Comparison of ENCODE assay signal across 30 cellular contexts in genomic region chr17:37410357-37410756, GRCh38. TPM values are rescaled to one million over a fixed set of nuclear protein-coding genes. Genes with fewer than 3 reads are reported as not detected.
"Had no signal": no experiment of that assay in that cellular context is flagged by ENCODE, and none has a peak within 500 bp of the region (broad histone marks: within the 10 kb centered on the region; RNA-seq: fewer than 3 reads in every experiment).

No MANE protein-coding gene starts in this region.

- H3K27me3 ChIP-seq: esophagus squamous epithelium, gastroesophageal sphincter, heart left ventricle, neural progenitor cell, thyroid gland had no signal

- H3K4me3 ChIP-seq: coronary artery, esophagus squamous epithelium, gastroesophageal sphincter, heart left ventricle, mucosa of descending colon, neural progenitor cell, smooth muscle cell, thyroid gland had no signal

- H3K27ac ChIP-seq: coronary artery, esophagus squamous epithelium, gastroesophageal sphincter, heart left ventricle, neural progenitor cell, thyroid gland had no signal

- H3K9me3 ChIP-seq: esophagus squamous epithelium, gastroesophageal sphincter, heart left ventricle, mucosa of descending colon, thyroid gland had no signal

- H3K27me3 Mint-ChIP-seq: activated B cell treated with CpG ODN at 0.5 μM for 24 hours; activated CD4-positive, alpha-beta T cell treated with anti-CD3 and anti-CD28 coated beads for 36 hours; activated naive CD8-positive, alpha-beta T cell treated with anti-CD3 and anti-CD28 coated beads for 36 hours had no signal

- ATAC-seq: activated CD4-positive, alpha-beta T cell treated with anti-CD3 and anti-CD28 coated beads for 36 hours; gastroesophageal sphincter; heart left ventricle; left colon; mucosa of descending colon; sciatic nerve; SK-N-SH treated with all-trans-retinoic acid at 6 μM for 48 hours had no signal

- H2AFZ ChIP-seq: neural progenitor cell had no signal

- H3K9me3 Mint-ChIP-seq: activated B cell treated with CpG ODN at 0.5 μM for 24 hours; activated naive CD8-positive, alpha-beta T cell treated with anti-CD3 and anti-CD28 coated beads for 36 hours; activated T-helper 2 cell treated with anti-CD3 and anti-CD28 coated beads, Interferon-gamma antibody, Interleukin-2, Interleukin-4, amounts not matched to agents 10 μg/mL and 5 μg/mL and 100 μg/mL, durations not matched to agents 14 hours and 24 hours and 36 hours; neural progenitor cell had no signal

- H3K4me3 Mint-ChIP-seq: activated B cell treated with CpG ODN at 0.5 μM for 24 hours; activated CD4-positive, alpha-beta T cell treated with anti-CD3 and anti-CD28 coated beads for 36 hours; activated naive CD8-positive, alpha-beta T cell treated with anti-CD3 and anti-CD28 coated beads for 36 hours; endodermal cell; neural progenitor cell had no signal

- H3K27ac Mint-ChIP-seq: activated B cell treated with CpG ODN at 0.5 μM for 24 hours; activated CD4-positive, alpha-beta T cell treated with anti-CD3 and anti-CD28 coated beads for 36 hours; activated naive CD8-positive, alpha-beta T cell treated with anti-CD3 and anti-CD28 coated beads for 36 hours; activated T-helper 2 cell treated with anti-CD3 and anti-CD28 coated beads, Interferon-gamma antibody, Interleukin-2, Interleukin-4, amounts not matched to agents 10 μg/mL and 5 μg/mL and 100 μg/mL, durations not matched to agents 14 hours and 24 hours and 36 hours; endodermal cell; neural progenitor cell had no signal

- H3K4me2 ChIP-seq: neural progenitor cell, smooth muscle cell had no signal

- DNase-seq: activated B cell treated with CpG ODN at 0.5 μM for 24 hours; activated CD4-positive, alpha-beta T cell treated with anti-CD3 and anti-CD28 coated beads for 36 hours; activated CD4-positive, alpha-beta T cell treated with anti-CD3 and anti-CD28 coated beads, Interleukin-2, amount 50 U/mL, for 4 hours; activated naive CD4-positive, alpha-beta T cell treated with Interleukin-2 at 50 U/mL for 16 hours; activated naive CD8-positive, alpha-beta T cell treated with anti-CD3 and anti-CD28 coated beads for 36 hours; amygdala; endodermal cell; esophagus squamous epithelium; heart left ventricle; islet precursor cell; left colon; mesenchymal stem cell; mucosa of descending colon; posterior cingulate gyrus; stimulated activated CD4-positive, alpha-beta T cell treated with anti-CD3 and anti-CD28 coated beads, Interleukin-15, amount 100 ng/mL, for 24 hours; stimulated activated naive CD4-positive, alpha-beta T cell treated with Interleukin-2 at 50 U/mL for 16 hours; thyroid gland had no signal

RNA-seq across cellular contexts. Expression of gene C17orf78, which starts 34.6 kb away (rescaled TPM):
- total RNA-seq: activated B cell treated with CpG ODN at 0.5 μM for 24 hours; activated CD4-positive, alpha-beta T cell treated with anti-CD3 and anti-CD28 coated beads for 36 hours; activated naive CD8-positive, alpha-beta T cell treated with anti-CD3 and anti-CD28 coated beads for 36 hours; activated T-helper 2 cell treated with anti-CD3 and anti-CD28 coated beads, Interferon-gamma antibody, Interleukin-2, Interleukin-4, amounts not matched to agents 10 μg/mL and 5 μg/mL and 100 μg/mL, durations not matched to agents 14 hours and 24 hours and 36 hours; bronchial epithelial cell; endodermal cell; esophagus squamous epithelium; gastroesophageal sphincter; heart left ventricle; left colon; lower leg skin; mucosa of descending colon; omental fat pad; renal cortical epithelial cell; sciatic nerve; smooth muscle cell; subcutaneous adipose tissue; thyroid gland; ureter had no signal
- polyA plus RNA-seq: heart left ventricle, smooth muscle cell had no signal
